Comparison of ENCODE assay signal across 8 cellular contexts in the genomic region with DNA sequence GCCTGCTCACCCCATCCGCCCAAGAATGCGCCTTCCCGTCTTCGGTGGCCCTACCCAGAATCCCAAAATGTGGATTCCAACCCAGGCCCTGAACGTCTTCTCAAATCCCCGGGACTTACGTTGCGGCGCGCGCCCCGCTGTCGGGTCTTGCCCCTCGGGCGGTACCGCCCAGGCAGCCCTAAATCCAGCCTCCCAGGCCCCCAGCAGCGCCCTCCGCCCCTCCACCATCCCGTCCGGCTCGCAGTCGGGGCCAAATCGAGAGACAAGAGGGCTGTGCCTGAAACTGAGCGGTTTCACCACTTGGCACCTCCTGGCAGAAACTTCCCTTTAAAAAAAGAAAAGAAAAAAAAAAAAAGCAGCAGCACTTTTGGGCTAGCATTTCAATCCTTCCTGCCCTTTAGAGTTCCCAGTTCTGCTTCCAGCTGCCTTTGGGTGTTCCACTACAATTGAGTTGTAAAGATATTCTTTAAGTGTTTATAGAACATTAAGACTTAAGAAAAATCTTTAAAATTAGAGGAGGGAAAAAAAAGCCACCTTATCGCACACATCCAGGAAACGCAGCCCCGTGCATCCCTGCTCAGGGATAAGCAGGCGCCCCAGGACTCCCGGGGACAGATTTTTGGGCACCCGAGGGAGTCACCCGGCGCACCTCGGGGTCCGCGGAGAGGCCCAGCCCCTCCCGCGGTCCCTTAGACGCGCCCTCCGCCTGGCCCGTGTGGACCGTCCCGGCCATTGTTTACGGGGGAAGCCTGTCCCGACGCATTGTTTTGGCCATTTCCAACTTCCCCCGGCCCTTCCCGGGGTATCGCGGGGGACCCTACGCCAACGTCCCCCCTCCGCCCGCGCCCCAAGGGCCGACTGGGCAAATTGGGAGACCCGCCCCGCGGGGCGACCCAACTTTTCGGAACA. TPM values are rescaled to one million over a fixed set of nuclear protein-coding genes. Genes with fewer than 3 reads are reported as not detected.
DNase-seq lines count a peak whose midpoint lies in the region; ATAC-seq and TF ChIP-seq lines count a peak whose summit lies in the region.

No MANE protein-coding gene starts in this region.

- H3K9me3 ChIP-seq in BE2C (no peaks in the 10 kb centered on the region), GM23248 (ENCODE audit: low read depth) (no peaks in the 10 kb centered on the region), SJSA1 (replicated peaks) (no peaks in the 10 kb centered on the region), upper lobe of left lung (no peaks in the 10 kb centered on the region)

- H3K27ac ChIP-seq in GM23248 (no peak overlapping the region), SJSA1 (no peak overlapping the region), upper lobe of left lung (peak overlapping the region; percentile 89 to 99 (median 95))

- no peak for TF ChIP-seq POLR2A in upper lobe of left lung (IDR thresholded peaks at IDR 0.05)

- ATAC-seq in upper lobe of left lung (ENCODE audit: low FRiP score in 2 of 2) (peak; percentile 57 to 66), GM21619 (IDR thresholded peaks at IDR 0.05; ENCODE audit: unreplicated experiment) (no peak)

- 12% methylated on average over 48 to 55 of the region's 61 CpGs for WGBS in GM23248 (ENCODE audit: low coverage in 1 of 2, low lambda C conversion rate in 2 of 2, missing lambda C conversion rate in 2 of 2), 2 experiments
- 4 to 8% methylated on average over 20 to 53 of the region's 61 CpGs for WGBS in upper lobe of left lung, 2 donors

- H3K9me2 ChIP-seq in GM23248 (ENCODE audit: insufficient read depth): no peaks in the 10 kb centered on the region

- H3K27me3 ChIP-seq in BE2C: no peaks in the 10 kb centered on the region
- no peaks in the 10 kb centered on the region for H3K27me3 ChIP-seq in GM23248 (replicated peaks; ENCODE audit: insufficient read depth)
- H3K27me3 ChIP-seq in SJSA1 (replicated peaks): peaks cover 11% of the 10 kb centered on the region
- no peaks in the 10 kb centered on the region for H3K27me3 ChIP-seq in upper lobe of left lung

- peak overlapping the region; percentile 85 for H3K9ac ChIP-seq in GM23248

- peak overlapping the region; percentile 89 for H2AFZ ChIP-seq in GM23248

- H3K4me1 ChIP-seq in BE2C: peaks cover 4% of the 10 kb centered on the region; the same call in 1 of the 2 replicates
- peaks cover 8% of the 10 kb centered on the region; the same call in 1 of the 2 replicates for H3K4me1 ChIP-seq in GM23248 (ENCODE audit: insufficient read depth)
- H3K4me1 ChIP-seq in SJSA1 (replicated peaks): no peaks in the 10 kb centered on the region
- peaks cover 22 to 40% (median 26%) of the 10 kb centered on the region in 4 donors for H3K4me1 ChIP-seq in upper lobe of left lung

- TF ChIP-seq CTCF in BE2C (IDR thresholded peaks at IDR 0.05; ENCODE audit: low read depth, low read length) (no peak), upper lobe of left lung (IDR thresholded peaks at IDR 0.05) (no peak)

- H3K4me3 ChIP-seq in BE2C (ENCODE audit: low read depth, low read length): peak overlapping the region; percentile 73
- peak overlapping the region; percentile 73 for H3K4me3 ChIP-seq in GM23248
- peak overlapping the region; percentile 56 for H3K4me3 ChIP-seq in SJSA1
- peak overlapping the region; percentile 49 to 95 (median 84) for H3K4me3 ChIP-seq in upper lobe of left lung

- no peaks in the 10 kb centered on the region for H4K20me1 ChIP-seq in GM23248 (ENCODE audit: insufficient read depth)

- H3K36me3 ChIP-seq in BE2C: no peaks in the 10 kb centered on the region
- H3K36me3 ChIP-seq in GM23248 (ENCODE audit: low read depth): no peaks in the 10 kb centered on the region
- H3K36me3 ChIP-seq in SJSA1: no peaks in the 10 kb centered on the region
- H3K36me3 ChIP-seq in upper lobe of left lung: no peaks in the 10 kb centered on the region

- in situ Hi-C loops in GM23248 (cut with MboI): no loop called here

- H3F3A ChIP-seq in GM23248 (ENCODE audit: insufficient read depth): 0 out of 2 replicates have a peak, but pooled peaks cover 8% of the 10 kb centered on the region

- peaks cover 43% of the 10 kb centered on the region for H3K79me2 ChIP-seq in GM23248 (ENCODE audit: insufficient read depth)

- H3K4me2 ChIP-seq in GM23248 (ENCODE audit: unreplicated experiment): peak overlapping the region; percentile 74

- DNase-seq in BE2C (no peak), GM23248 (peak; percentile 57), SJSA1 (ENCODE audit: low read depth in 1 of 2, low spot score in 2 of 2) (no peak), ecto neural progenitor cell (ENCODE audit: low spot score) (peak; percentile 79), medulla oblongata (ENCODE audit: extremely low spot score) (peak; percentile 40), upper lobe of left lung (peak; percentile 71 to 91), NCI-H146 treated with DMSO at 0.1 percent for 48 hours (lab: John Stamatoyannopoulos, UW; ENCODE audit: unreplicated experiment) (no peak)

- no peak for TF ChIP-seq EP300 in upper lobe of left lung (IDR thresholded peaks at IDR 0.05)

RNA-seq across cellular contexts. Expression of a gene that starts 57.6 kb away (rescaled TPM):
- polyA plus RNA-seq in BE2C (2012; ENCODE audit: insufficient read depth, insufficient read length, low read depth): not detected
- total RNA-seq in GM23248 (2014; rRNA removed; shearing (Covaris generic)): not detected in 2 replicates
- not detected in 2 replicates for polyA plus RNA-seq in GM23248 (2016; fragmentation: Nextera tagmentation; extraction: Ambion mirVana)
- total RNA-seq in SJSA1 (2014; rRNA removed; shearing (Covaris generic)): not detected in 2 replicates
- total RNA-seq in upper lobe of left lung: not detected

Comparison
In these comparisons a context has a peak if more than half of its experiments do, and no peak if none do; other contexts are left out.
1. DNase-seq: peak in GM23248 (single experiment), ecto neural progenitor cell (single experiment), medulla oblongata (single experiment) and upper lobe of left lung (2 of 2); none in BE2C (single experiment), SJSA1 (0 of 2) and NCI-H146 treated with DMSO at 0.1 percent for 48 hours (single experiment).
2. H3K27ac ChIP-seq: peak in upper lobe of left lung (4 of 4); none in GM23248 (single experiment) and SJSA1 (single experiment).
3. Peak in every context shown above with its lines, with median percentiles within 50 percentile points of each other: H3K4me3 ChIP-seq.